In genomic region chr13:110262944-110263343, GRCh38 we compare ENCODE assay signal across 1 cellular context.
TF ChIP-seq lines count a peak whose summit lies in the region.

No MANE protein-coding gene starts in this region.

TF ChIP-seq in H1, 55 proteins besides CTCF, POLR2A, EP300 and RAD21 (continued from another document):
- TF ChIP-seq E2F6 (IDR thresholded peaks at IDR 0.05), result no peak
- TF ChIP-seq GTF2F1 (IDR thresholded peaks at IDR 0.05; ENCODE audit: borderline replicate concordance, low read depth, low read length), result no peak
- no peak for TF ChIP-seq ZNF274 (IDR thresholded peaks at IDR 0.05; ENCODE audit: borderline replicate concordance, extremely low read depth, low read length)
- no peak for TF ChIP-seq RNF2 (IDR thresholded peaks at IDR 0.05; ENCODE audit: borderline replicate concordance, low read depth, low read length, missing control alignments, poor library complexity, severe bottlenecking)
- no peak for TF ChIP-seq TBP (IDR thresholded peaks at IDR 0.05; ENCODE audit: low read depth, low read length)
